In genomic region chr14:49621114-49621881, GRCh38 we compare ENCODE assay signal across 1 cellular context.
TF ChIP-seq lines count a peak whose summit lies in the region.

No MANE protein-coding gene starts in this region.

TF ChIP-seq in HEK293, 187 proteins besides CTCF, POLR2A, EP300 and RAD21 (continued from another document and continues in another):
- TF ChIP-seq ZNF747 (tag by site-specific recombination; IDR thresholded peaks at IDR 0.05) (no peak), SCRT1 (tag by site-specific recombination; IDR thresholded peaks at IDR 0.05; ENCODE audit: borderline replicate concordance) (no peak), YY2 (tag by site-specific recombination; IDR thresholded peaks at IDR 0.05) (no peak), ZNF391 (tag by site-specific recombination; IDR thresholded peaks at IDR 0.05; ENCODE audit: borderline replicate concordance, low read depth) (0 out of 2 replicates have a peak, but pooled peaks have one; percentile 4), ZNF146 (tag by site-specific recombination; IDR thresholded peaks at IDR 0.05) (no peak), ZNF132 (tag by site-specific recombination; IDR thresholded peaks at IDR 0.05; ENCODE audit: borderline replicate concordance) (no peak), ZNF664 (tag by site-specific recombination; IDR thresholded peaks at IDR 0.05) (no peak), ZNF830 (tag by site-specific recombination; IDR thresholded peaks at IDR 0.05; ENCODE audit: low read depth) (no peak), PRDM1 (tag by site-specific recombination; IDR thresholded peaks at IDR 0.05) (no peak), OVOL3 (tag by site-specific recombination; IDR thresholded peaks at IDR 0.05) (no peak), EGR2 (tag by site-specific recombination; IDR thresholded peaks at IDR 0.05; ENCODE audit: low read depth) (no peak), ZNF292 (tag by site-specific recombination; IDR thresholded peaks at IDR 0.05; ENCODE audit: borderline replicate concordance, low read depth) (no peak), KLF8 (tag by site-specific recombination; IDR thresholded peaks at IDR 0.05) (no peak), ZNF624 (tag by site-specific recombination; IDR thresholded peaks at IDR 0.05) (no peak), ZNF335 (tag by site-specific recombination; conservative IDR thresholded peaks at IDR 0.05) (peak; percentile 31), SETDB1 (IDR thresholded peaks at IDR 0.05; ENCODE audit: insufficient read length, low read length) (no peak), ZNF157 (tag by site-specific recombination; IDR thresholded peaks at IDR 0.05) (0 out of 2 replicates have a peak, but pooled peaks have one; percentile 19), ZNF513 (tag by site-specific recombination; IDR thresholded peaks at IDR 0.05) (no peak), ZXDB (tag by site-specific recombination; IDR thresholded peaks at IDR 0.05) (no peak), HOXD13 (CRISPR knock-in tag; IDR thresholded peaks at IDR 0.05; ENCODE audit: borderline replicate concordance) (no peak), ZSCAN30 (tag by site-specific recombination; IDR thresholded peaks at IDR 0.05) (peak; percentile 28; the same call in 1 of the 2 replicates), ZNF23 (tag by site-specific recombination; IDR thresholded peaks at IDR 0.05; ENCODE audit: borderline replicate concordance) (no peak), ZFP3 (tag by site-specific recombination; IDR thresholded peaks at IDR 0.05; ENCODE audit: low read depth) (no peak), ZNF221 (tag by site-specific recombination; IDR thresholded peaks at IDR 0.05; ENCODE audit: borderline replicate concordance) (no peak), TRIM28 (IDR thresholded peaks at IDR 0.05; ENCODE audit: borderline replicate concordance, low read length) (no peak), ZNF707 (tag by site-specific recombination; IDR thresholded peaks at IDR 0.05) (no peak), ZNF645 (tag by site-specific recombination; IDR thresholded peaks at IDR 0.05) (no peak), GLIS2 (tag by site-specific recombination; IDR thresholded peaks at IDR 0.05) (peak; percentile 75), ZBTB49 (tag by site-specific recombination; IDR thresholded peaks at IDR 0.05; ENCODE audit: low read depth) (no peak), ZNF677 (tag by site-specific recombination; IDR thresholded peaks at IDR 0.05) (no peak), ZFP69B (tag by site-specific recombination; IDR thresholded peaks at IDR 0.05) (0 out of 2 replicates have a peak, but pooled peaks have one; percentile 16), ZBTB7A (tag by site-specific recombination; IDR thresholded peaks at IDR 0.05; ENCODE audit: low read depth) (no peak), RBAK (tag by site-specific recombination; IDR thresholded peaks at IDR 0.05) (no peak), ZNF585B (tag by site-specific recombination; IDR thresholded peaks at IDR 0.05) (no peak), ZNF473 (tag by site-specific recombination; IDR thresholded peaks at IDR 0.05) (no peak), ZNF792 (tag by site-specific recombination; IDR thresholded peaks at IDR 0.05) (no peak), ZNF311 (tag by site-specific recombination; IDR thresholded peaks at IDR 0.05; ENCODE audit: borderline replicate concordance) (no peak), ZNF549 (tag by site-specific recombination; IDR thresholded peaks at IDR 0.05) (no peak), ZNF449 (tag by site-specific recombination; IDR thresholded peaks at IDR 0.05) (no peak), ZBTB8A (tag by site-specific recombination; IDR thresholded peaks at IDR 0.05) (no peak), ZNF26 (tag by site-specific recombination; IDR thresholded peaks at IDR 0.05) (no peak), ZNF560 (tag by site-specific recombination; IDR thresholded peaks at IDR 0.05; ENCODE audit: borderline replicate concordance) (no peak), TCF7L2 (IDR thresholded peaks at IDR 0.05; ENCODE audit: borderline replicate concordance, low read depth, low read length) (no peak), ZBTB21 (tag by site-specific recombination; IDR thresholded peaks at IDR 0.05) (no peak), ZEB2 (tag by site-specific recombination; IDR thresholded peaks at IDR 0.05) (0 out of 2 replicates have a peak, but pooled peaks have one; percentile 31), ZIC2 (tag by site-specific recombination; IDR thresholded peaks at IDR 0.05) (no peak), ZNF623 (tag by site-specific recombination; IDR thresholded peaks at IDR 0.05) (no peak), KLF9 (tag by site-specific recombination; IDR thresholded peaks at IDR 0.05; ENCODE audit: low read depth) (no peak), ZBTB48 (tag by site-specific recombination; IDR thresholded peaks at IDR 0.05) (no peak)
- TF ChIP-seq, protein P1, sequence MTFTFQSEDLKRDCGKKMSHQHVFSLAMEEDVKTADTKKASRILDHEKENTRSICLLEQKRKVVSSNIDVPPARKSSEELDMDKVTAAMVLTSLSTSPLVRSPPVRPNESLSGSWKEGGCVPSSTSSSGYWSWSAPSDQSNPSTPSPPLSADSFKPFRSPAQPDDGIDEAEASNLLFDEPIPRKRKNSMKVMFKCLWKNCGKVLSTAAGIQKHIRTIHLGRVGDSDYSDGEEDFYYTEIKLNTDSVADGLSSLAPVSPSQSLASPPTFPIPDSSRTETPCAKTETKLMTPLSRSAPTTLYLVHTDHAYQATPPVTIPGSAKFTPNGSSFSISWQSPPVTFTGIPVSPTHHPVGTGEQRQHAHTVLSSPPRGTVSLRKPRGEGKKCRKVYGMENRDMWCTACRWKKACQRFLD (tag by site-specific recombination; IDR thresholded peaks at IDR 0.05): no peak
- TF ChIP-seq, protein P2, sequence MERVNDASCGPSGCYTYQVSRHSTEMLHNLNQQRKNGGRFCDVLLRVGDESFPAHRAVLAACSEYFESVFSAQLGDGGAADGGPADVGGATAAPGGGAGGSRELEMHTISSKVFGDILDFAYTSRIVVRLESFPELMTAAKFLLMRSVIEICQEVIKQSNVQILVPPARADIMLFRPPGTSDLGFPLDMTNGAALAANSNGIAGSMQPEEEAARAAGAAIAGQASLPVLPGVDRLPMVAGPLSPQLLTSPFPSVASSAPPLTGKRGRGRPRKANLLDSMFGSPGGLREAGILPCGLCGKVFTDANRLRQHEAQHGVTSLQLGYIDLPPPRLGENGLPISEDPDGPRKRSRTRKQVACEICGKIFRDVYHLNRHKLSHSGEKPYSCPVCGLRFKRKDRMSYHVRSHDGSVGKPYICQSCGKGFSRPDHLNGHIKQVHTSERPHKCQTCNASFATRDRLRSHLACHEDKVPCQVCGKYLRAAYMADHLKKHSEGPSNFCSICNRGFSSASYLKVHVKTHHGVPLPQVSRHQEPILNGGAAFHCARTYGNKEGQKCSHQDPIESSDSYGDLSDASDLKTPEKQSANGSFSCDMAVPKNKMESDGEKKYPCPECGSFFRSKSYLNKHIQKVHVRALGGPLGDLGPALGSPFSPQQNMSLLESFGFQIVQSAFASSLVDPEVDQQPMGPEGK (tag by site-specific recombination; IDR thresholded peaks at IDR 0.05): no peak
- TF ChIP-seq, protein P3, sequence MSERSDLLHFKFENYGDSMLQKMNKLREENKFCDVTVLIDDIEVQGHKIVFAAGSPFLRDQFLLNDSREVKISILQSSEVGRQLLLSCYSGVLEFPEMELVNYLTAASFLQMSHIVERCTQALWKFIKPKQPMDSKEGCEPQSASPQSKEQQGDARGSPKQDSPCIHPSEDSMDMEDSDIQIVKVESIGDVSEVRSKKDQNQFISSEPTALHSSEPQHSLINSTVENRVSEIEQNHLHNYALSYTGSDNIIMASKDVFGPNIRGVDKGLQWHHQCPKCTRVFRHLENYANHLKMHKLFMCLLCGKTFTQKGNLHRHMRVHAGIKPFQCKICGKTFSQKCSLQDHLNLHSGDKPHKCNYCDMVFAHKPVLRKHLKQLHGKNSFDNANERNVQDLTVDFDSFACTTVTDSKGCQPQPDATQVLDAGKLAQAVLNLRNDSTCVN (tag by site-specific recombination; optimal IDR thresholded peaks at IDR 0.05): no peak
- TF ChIP-seq, protein P4, sequence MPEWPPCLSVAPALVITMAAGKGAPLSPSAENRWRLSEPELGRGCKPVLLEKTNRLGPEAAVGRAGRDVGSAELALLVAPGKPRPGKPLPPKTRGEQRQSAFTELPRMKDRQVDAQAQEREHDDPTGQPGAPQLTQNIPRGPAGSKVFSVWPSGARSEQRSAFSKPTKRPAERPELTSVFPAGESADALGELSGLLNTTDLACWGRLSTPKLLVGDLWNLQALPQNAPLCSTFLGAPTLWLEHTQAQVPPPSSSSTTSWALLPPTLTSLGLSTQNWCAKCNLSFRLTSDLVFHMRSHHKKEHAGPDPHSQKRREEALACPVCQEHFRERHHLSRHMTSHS (tag by site-specific recombination; IDR thresholded peaks at IDR 0.05): no peak
- TF ChIP-seq, protein P5, sequence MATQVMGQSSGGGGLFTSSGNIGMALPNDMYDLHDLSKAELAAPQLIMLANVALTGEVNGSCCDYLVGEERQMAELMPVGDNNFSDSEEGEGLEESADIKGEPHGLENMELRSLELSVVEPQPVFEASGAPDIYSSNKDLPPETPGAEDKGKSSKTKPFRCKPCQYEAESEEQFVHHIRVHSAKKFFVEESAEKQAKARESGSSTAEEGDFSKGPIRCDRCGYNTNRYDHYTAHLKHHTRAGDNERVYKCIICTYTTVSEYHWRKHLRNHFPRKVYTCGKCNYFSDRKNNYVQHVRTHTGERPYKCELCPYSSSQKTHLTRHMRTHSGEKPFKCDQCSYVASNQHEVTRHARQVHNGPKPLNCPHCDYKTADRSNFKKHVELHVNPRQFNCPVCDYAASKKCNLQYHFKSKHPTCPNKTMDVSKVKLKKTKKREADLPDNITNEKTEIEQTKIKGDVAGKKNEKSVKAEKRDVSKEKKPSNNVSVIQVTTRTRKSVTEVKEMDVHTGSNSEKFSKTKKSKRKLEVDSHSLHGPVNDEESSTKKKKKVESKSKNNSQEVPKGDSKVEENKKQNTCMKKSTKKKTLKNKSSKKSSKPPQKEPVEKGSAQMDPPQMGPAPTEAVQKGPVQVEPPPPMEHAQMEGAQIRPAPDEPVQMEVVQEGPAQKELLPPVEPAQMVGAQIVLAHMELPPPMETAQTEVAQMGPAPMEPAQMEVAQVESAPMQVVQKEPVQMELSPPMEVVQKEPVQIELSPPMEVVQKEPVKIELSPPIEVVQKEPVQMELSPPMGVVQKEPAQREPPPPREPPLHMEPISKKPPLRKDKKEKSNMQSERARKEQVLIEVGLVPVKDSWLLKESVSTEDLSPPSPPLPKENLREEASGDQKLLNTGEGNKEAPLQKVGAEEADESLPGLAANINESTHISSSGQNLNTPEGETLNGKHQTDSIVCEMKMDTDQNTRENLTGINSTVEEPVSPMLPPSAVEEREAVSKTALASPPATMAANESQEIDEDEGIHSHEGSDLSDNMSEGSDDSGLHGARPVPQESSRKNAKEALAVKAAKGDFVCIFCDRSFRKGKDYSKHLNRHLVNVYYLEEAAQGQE (tag by site-specific recombination; IDR thresholded peaks at IDR 0.05): no peak
